ENCODE assay signal across 13 cellular contexts in the genomic region with DNA sequence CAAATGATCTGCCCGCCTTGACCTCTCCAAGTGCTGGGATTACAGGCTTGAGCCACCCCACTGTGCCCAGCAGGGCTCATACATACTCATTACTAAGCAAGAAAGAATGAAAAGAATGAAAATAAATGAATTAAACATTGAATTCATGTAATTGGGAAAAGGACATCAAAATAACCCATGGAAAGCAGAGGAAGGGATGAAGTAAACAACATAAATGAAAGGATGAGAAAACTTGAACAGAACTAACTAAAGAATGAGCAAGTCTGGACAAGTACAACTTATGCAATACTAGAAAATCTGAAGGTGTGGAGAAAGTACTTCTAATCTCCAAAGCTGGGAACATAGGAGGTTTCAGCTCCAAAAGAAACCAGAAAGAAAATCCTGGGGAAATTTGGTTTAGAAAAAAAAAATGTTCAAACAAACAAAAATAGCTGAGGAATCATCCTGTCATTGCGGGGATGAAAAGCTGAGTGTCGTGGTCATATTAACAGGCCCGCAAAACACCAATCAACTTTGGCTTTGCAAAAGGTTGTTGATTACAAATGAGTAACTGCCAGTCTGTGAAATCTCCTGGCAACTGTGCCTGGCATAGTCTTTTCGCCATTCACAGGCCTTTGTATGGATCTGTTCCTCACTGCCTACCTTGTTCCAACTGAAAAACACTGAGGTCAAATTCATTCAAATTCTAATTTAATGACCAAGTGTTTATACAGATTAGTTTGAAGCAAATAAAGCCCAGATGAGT. TPM values are rescaled to one million over a fixed set of nuclear protein-coding genes. Genes with fewer than 3 reads are reported as not detected.
DNase-seq lines count a peak whose midpoint lies in the region; ATAC-seq and TF ChIP-seq lines count a peak whose summit lies in the region.
"Had no signal": no experiment of that assay in that cellular context is flagged by ENCODE, and none has a peak within 500 bp of the region (broad histone marks: within the 10 kb centered on the region; RNA-seq: fewer than 3 reads in every experiment).

No MANE protein-coding gene starts in this region.

- no peaks in the 10 kb centered on the region for H3K9me3 Mint-ChIP-seq in activated naive CD4-positive, alpha-beta T cell treated with anti-CD3 and anti-CD28 coated beads, Interleukin-2, amount 50 U/mL, for 24 hours
- no peaks in the 10 kb centered on the region for H3K9me3 Mint-ChIP-seq in T-cell

- H3K36me3 ChIP-seq in tibial nerve = no peaks in the 10 kb centered on the region

- H3K36me3 Mint-ChIP-seq in activated naive CD4-positive, alpha-beta T cell treated with anti-CD3 and anti-CD28 coated beads, Interleukin-2, amount 50 U/mL, for 24 hours = no peaks in the 10 kb centered on the region
- H3K36me3 Mint-ChIP-seq in T-cell = no peaks in the 10 kb centered on the region

- TF ChIP-seq POLR2A in tibial nerve (IDR thresholded peaks at IDR 0.05) = no peak

- no peak overlapping the region for H3K4me3 ChIP-seq in tibial nerve
- H3K4me3 ChIP-seq: BLaER1 treated with 17β-estradiol and CSF1 and Interleukin-3, amounts not matched to agents 10 nM and 100 nM; testis had no signal

- H3K4me3 Mint-ChIP-seq in activated naive CD4-positive, alpha-beta T cell treated with anti-CD3 and anti-CD28 coated beads, Interleukin-2, amount 50 U/mL, for 24 hours = peak overlapping the region; percentile 16
- peak overlapping the region in 2 of 3 donors; percentile 15 to 29 for H3K4me3 Mint-ChIP-seq in T-cell

- no peak for DNase-seq in activated naive CD4-positive, alpha-beta T cell treated with anti-CD3 and anti-CD28 coated beads, Interleukin-2, amount 50 U/mL, for 16 hours
- DNase-seq in T-cell = no peak
- peak in 1 of 2 donors; percentile 77 for DNase-seq in foreskin keratinocyte
- DNase-seq in tibial nerve (ENCODE audit: low spot score in 2 of 2) = no peak
- no peak for DNase-seq in stimulated activated CD4-positive, alpha-beta T cell treated with anti-CD3 and anti-CD28 coated beads, Interleukin-15, amount 100 ng/mL, for 24 hours
- DNase-seq in DMS53 (lab: John Stamatoyannopoulos, UW) = no peak
- no peak for DNase-seq in NCI-H128 (lab: John Stamatoyannopoulos, UW; ENCODE audit: unreplicated experiment)
- DNase-seq: activated T-cell treated with anti-CD3 and anti-CD28 coated beads, Interleukin-2, amount 50 U/mL, for 72 hours; left ventricle myocardium superior; NCI-H187 treated with DMSO at 0.1 percent for 48 hours; testis had no signal

- H3K27me3 ChIP-seq in foreskin keratinocyte = no peaks in the 10 kb centered on the region
- no peaks in the 10 kb centered on the region for H3K27me3 ChIP-seq in tibial nerve
- H3K27me3 ChIP-seq: BLaER1 treated with 17β-estradiol and CSF1 and Interleukin-3, amounts not matched to agents 10 nM and 100 nM; testis had no signal

- POLR2A ChIA-PET in T-cell (lab: Charles Lee) = no interaction called here

- TF ChIP-seq CTCF in foreskin keratinocyte (conservative IDR thresholded peaks at IDR 0.05) = no peak
- TF ChIP-seq CTCF in tibial nerve (IDR thresholded peaks at IDR 0.05) = no peak

- ATAC-seq in T-cell (replicated peaks in 1 of 4) = no peak
- peak; percentile 9 for ATAC-seq in foreskin keratinocyte
- ATAC-seq: activated T-cell treated with anti-CD3 and anti-CD28 coated beads, Interleukin-2, amount 50 U/mL, for 72 hours; left ventricle myocardium superior had no signal

- H3K4me1 Mint-ChIP-seq in activated naive CD4-positive, alpha-beta T cell treated with anti-CD3 and anti-CD28 coated beads, Interleukin-2, amount 50 U/mL, for 24 hours = peaks cover 50% of the 10 kb centered on the region
- H3K4me1 Mint-ChIP-seq in T-cell = peaks cover 24 to 31% (median 30%) of the 10 kb centered on the region in 3 donors

- CTCF ChIA-PET in T-cell (lab: Charles Lee) = no interaction called here

- no peak for TF ChIP-seq EP300 in tibial nerve (IDR thresholded peaks at IDR 0.05)

- H3K4me1 ChIP-seq in foreskin keratinocyte (peaks cover 12% of the 10 kb centered on the region), tibial nerve (peaks cover 0 to 26% (median 17%) of the 10 kb centered on the region in 4 donors)

- H3K27me3 Mint-ChIP-seq in activated naive CD4-positive, alpha-beta T cell treated with anti-CD3 and anti-CD28 coated beads, Interleukin-2, amount 50 U/mL, for 24 hours = no peaks in the 10 kb centered on the region
- no peaks in the 10 kb centered on the region for H3K27me3 Mint-ChIP-seq in T-cell

- H3K27ac ChIP-seq in foreskin keratinocyte = peak overlapping the region; percentile 40
- peak overlapping the region in 3 of 4 donors; percentile 6 to 98 (median 22) for H3K27ac ChIP-seq in tibial nerve
- H3K27ac ChIP-seq: BLaER1 treated with 17β-estradiol and CSF1 and Interleukin-3, amounts not matched to agents 10 nM and 100 nM; testis had no signal

- 48 to 63% methylated on average over 5 of the region's 5 CpGs for WGBS in tibial nerve, 2 donors

- no peak overlapping the region for H3K27ac Mint-ChIP-seq in activated naive CD4-positive, alpha-beta T cell treated with anti-CD3 and anti-CD28 coated beads, Interleukin-2, amount 50 U/mL, for 24 hours
- peak overlapping the region; percentile 10 to 50 for H3K27ac Mint-ChIP-seq in T-cell
- H3K27ac Mint-ChIP-seq: activated T-cell treated with anti-CD3 and anti-CD28 coated beads, Interleukin-2, amount 50 U/mL, for 72 hours had no signal

- H3K9me3 ChIP-seq in tibial nerve = no peaks in the 10 kb centered on the region
- H3K9me3 ChIP-seq: BLaER1 treated with 17β-estradiol and CSF1 and Interleukin-3, amounts not matched to agents 10 nM and 100 nM; testis had no signal

RNA-seq across cellular contexts. Expression of a gene that starts 2.3 kb away (rescaled TPM):
- total RNA-seq in T-cell (10 to 100 TPM; 20.0 to 25.7 (median 23.1) TPM), foreskin keratinocyte (31.7 and 36.3 TPM in 2 replicates), tibial nerve (10 to 100 TPM; 70.2 to 97.5 (median 93.4) TPM)
- 17.5 and 20.8 TPM in 2 replicates for polyA plus RNA-seq in foreskin keratinocyte

RNA-seq across cellular contexts. Expression of a gene that starts 49.4 kb away (rescaled TPM):
- total RNA-seq in T-cell (10 to 100 TPM; 22.0 to 38.7 (median 24.2) TPM), foreskin keratinocyte (18.1 and 22.2 TPM in 2 replicates), tibial nerve (10 to 100 TPM; 54.8 to 85.3 (median 64.0) TPM)
- polyA plus RNA-seq in foreskin keratinocyte = 15.4 and 20.9 TPM in 2 replicates
